8 cellular contexts compared by ENCODE assay signal in genomic region chr1:206469411-206469932, GRCh38. TPM values are rescaled to one million over a fixed set of nuclear protein-coding genes. Genes with fewer than 3 reads are reported as not detected.
DNase-seq lines count a peak whose midpoint lies in the region; ATAC-seq and TF ChIP-seq lines count a peak whose summit lies in the region.

No MANE protein-coding gene starts in this region.

- no peak for ATAC-seq in WTC11
- no peak for ATAC-seq in stimulated activated naive CD8-positive, alpha-beta T cell treated with anti-CD3 and anti-CD28 coated beads, Interleukin-15, Interleukin-2, amounts not matched to agents 100 U/mL and 50 U/mL, for 24 hours
- ATAC-seq in GM21576 (IDR thresholded peaks at IDR 0.05; ENCODE audit: unreplicated experiment): no peak

- no peaks in the 10 kb centered on the region for H3K9me3 Mint-ChIP-seq in WTC11

- H3K4me1 Mint-ChIP-seq in WTC11: peaks cover 59% of the 10 kb centered on the region

- H3K27me3 ChIP-seq in esophagus squamous epithelium: no peaks in the 10 kb centered on the region

- no peaks in the 10 kb centered on the region for H3K9me3 ChIP-seq in esophagus squamous epithelium

- no peak for TF ChIP-seq POLR2A in esophagus squamous epithelium (IDR thresholded peaks at IDR 0.05)

- H3K36me3 ChIP-seq in esophagus squamous epithelium: peaks cover 0 to 21% (median under 1%) of the 10 kb centered on the region in 3 donors

- H3K4me3 Mint-ChIP-seq in WTC11: peak overlapping the region; percentile 69

- peak; percentile 38 for DNase-seq in NK-92 treated with Interleukin-12 subunit alpha and Interleukin-12 subunit beta, amount 100 ng/mL, for 24 hours (lab: John Stamatoyannopoulos, UW)
- no peak for DNase-seq in NK-92 (lab: John Stamatoyannopoulos, UW; ENCODE audit: unreplicated experiment)
- no peak for DNase-seq in WTC11 (ENCODE audit: low spot score)
- DNase-seq in esophagus squamous epithelium (lab: John Stamatoyannopoulos, UW): no peak
- DNase-seq in stimulated activated naive CD8-positive, alpha-beta T cell treated with anti-CD3 and anti-CD28 coated beads, Interleukin-15, Interleukin-2, amounts not matched to agents 100 U/mL and 50 U/mL, for 24 hours: peak; percentile 37
- no peak for DNase-seq in NOMO-1 (lab: John Stamatoyannopoulos, UW; ENCODE audit: unreplicated experiment in 2 of 2)
- DNase-seq in substantia nigra (lab: John Stamatoyannopoulos, UW): no peak

- peaks cover 38 to 78% (median 40%) of the 10 kb centered on the region in 3 donors for H3K4me1 ChIP-seq in esophagus squamous epithelium

- H3K4me3 ChIP-seq in esophagus squamous epithelium: peak overlapping the region in 2 of 4 donors; percentile 75

- no peak for TF ChIP-seq CTCF in WTC11 (IDR thresholded peaks at IDR 0.05)
- TF ChIP-seq CTCF in esophagus squamous epithelium (IDR thresholded peaks at IDR 0.05): no peak

- no peak overlapping the region for H3K27ac Mint-ChIP-seq in WTC11

- H3K36me3 Mint-ChIP-seq in WTC11: no peaks in the 10 kb centered on the region

- WGBS in esophagus squamous epithelium, 2 donors: 40 to 59% methylated on average over 2 of the region's 2 CpGs

- H3K27ac ChIP-seq in esophagus squamous epithelium (peak overlapping the region; percentile 76 to 87 (median 84)), substantia nigra (ENCODE audit: low read depth, low read length, poor library complexity, severe bottlenecking) (no peak overlapping the region)

- peaks cover 16% of the 10 kb centered on the region for H3K27me3 Mint-ChIP-seq in WTC11 (ENCODE audit: low read depth)

- CTCF ChIA-PET in WTC11 (lab: Charles Lee): interaction anchor here (0.7 to 3.6 kb wide), 17 partner anchors 10 to 485 kb away, joined by 3 to 90 read pairs (median 4); partner anchors contain the start of genes EIF2D and RASSF5

- intact Hi-C loops in esophagus squamous epithelium (cut with DNase I): no loop called here

- POLR2A ChIA-PET in WTC11 (lab: Charles Lee): no interaction called here

TF ChIP-seq in WTC11, 78 proteins besides CTCF, POLR2A, EP300 and RAD21:
- TF ChIP-seq RELA (CRISPR knock-in tag; IDR thresholded peaks at IDR 0.05; ENCODE audit: borderline replicate concordance): no peak
- no peak for TF ChIP-seq CBFB (CRISPR knock-in tag; IDR thresholded peaks at IDR 0.05; ENCODE audit: low read depth)
- no peak for TF ChIP-seq SMAD3 (CRISPR knock-in tag; IDR thresholded peaks at IDR 0.05; ENCODE audit: borderline replicate concordance)
- TF ChIP-seq IRF1 (CRISPR knock-in tag; IDR thresholded peaks at IDR 0.05): no peak
- TF ChIP-seq RORB (CRISPR knock-in tag; IDR thresholded peaks at IDR 0.05): no peak
- no peak for TF ChIP-seq ZNF317 (CRISPR knock-in tag; IDR thresholded peaks at IDR 0.05; ENCODE audit: borderline replicate concordance, low read depth)
- TF ChIP-seq ZNF263 (CRISPR knock-in tag; IDR thresholded peaks at IDR 0.05; ENCODE audit: low read depth): no peak
- TF ChIP-seq E2F4 (CRISPR knock-in tag; IDR thresholded peaks at IDR 0.05; ENCODE audit: borderline replicate concordance, low read depth): no peak
- no peak for TF ChIP-seq ZNF512 (CRISPR knock-in tag; IDR thresholded peaks at IDR 0.05; ENCODE audit: borderline replicate concordance)
- TF ChIP-seq HMGA2 (CRISPR knock-in tag; IDR thresholded peaks at IDR 0.05): no peak
- TF ChIP-seq CREB1 (CRISPR knock-in tag; IDR thresholded peaks at IDR 0.05): no peak
- TF ChIP-seq ZBTB21 (CRISPR knock-in tag; IDR thresholded peaks at IDR 0.05; ENCODE audit: borderline replicate concordance): no peak
- TF ChIP-seq SP1 (CRISPR knock-in tag; conservative IDR thresholded peaks at IDR 0.05): no peak

RNA-seq across cellular contexts. Expression of gene IKBKE, which starts 0.8 kb away (rescaled TPM):
- total RNA-seq in WTC11 (2021): 7.8 to 8.1 TPM (median 8.0 TPM) in 3 replicates
- 10 to 100 TPM; 12.6 to 23.7 (median 18.1) TPM for total RNA-seq in esophagus squamous epithelium

RNA-seq across cellular contexts. Expression of gene RASSF5, which starts 37.9 kb away (rescaled TPM):
- total RNA-seq in WTC11 (2021): 1.7 to 2.1 TPM (median 1.7 TPM) in 3 replicates
- 10 to 100 TPM; 29.2 to 85.3 (median 35.1) TPM for total RNA-seq in esophagus squamous epithelium

Comparison
In these comparisons a context has a peak if more than half of its experiments do, and no peak if none do; other contexts are left out.
1. DNase-seq: peak in NK-92 treated with Interleukin-12 subunit alpha and Interleukin-12 subunit beta, amount 100 ng/mL, for 24 hours (single experiment) and stimulated activated naive CD8-positive, alpha-beta T cell treated with anti-CD3 and anti-CD28 coated beads, Interleukin-15, Interleukin-2, amounts not matched to agents 100 U/mL and 50 U/mL, for 24 hours (single experiment); none in NK-92 (single experiment), WTC11 (single experiment), esophagus squamous epithelium (single experiment), NOMO-1 (0 of 2) and substantia nigra (0 of 49).